ENCODE assay signal across 23 cellular contexts in the genomic region with DNA sequence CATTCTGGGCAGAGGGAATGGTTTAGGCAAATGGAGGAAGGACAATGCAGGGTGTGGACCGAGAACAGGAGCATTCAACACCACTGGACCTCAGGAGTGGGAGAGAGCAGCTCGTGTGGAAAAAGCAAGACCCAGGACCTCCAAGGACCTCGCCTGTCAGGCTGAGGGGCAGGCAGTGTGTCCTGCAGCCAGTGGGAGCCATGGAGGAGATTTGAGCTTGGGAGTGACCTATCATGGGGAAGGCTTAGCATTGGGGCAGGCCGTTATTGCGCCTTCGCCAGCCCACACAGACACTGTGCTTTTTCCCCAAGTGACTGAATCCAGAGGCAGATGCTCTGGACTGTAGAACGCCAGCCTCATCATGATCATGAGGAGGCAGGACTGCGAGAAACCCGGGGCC. TPM values are rescaled to one million over a fixed set of nuclear protein-coding genes. Genes with fewer than 3 reads are reported as not detected.
"Had no signal": no experiment of that assay in that cellular context is flagged by ENCODE, and none has a peak within 500 bp of the region (broad histone marks: within the 10 kb centered on the region; RNA-seq: fewer than 3 reads in every experiment).

No MANE protein-coding gene starts in this region.

- DNase-seq: activated B cell treated with CpG ODN at 0.5 μM for 24 hours; activated CD4-positive, alpha-beta T cell treated with anti-CD3 and anti-CD28 coated beads for 48 hours; activated CD8-positive, alpha-beta memory T cell treated with anti-CD3 and anti-CD28 coated beads, Interleukin-2, amount 50 U/mL, for 48 hours; activated CD8-positive, alpha-beta T cell treated with anti-CD3 and anti-CD28 coated beads, Interleukin-2, amount 10 ng/mL, durations not matched to agents 7 days and 5 days; activated T-cell treated with anti-CD3 and anti-CD28 coated beads, Interleukin-2, amount 50 U/mL, for 72 hours; cerebellar nuclear complex; hippocampal formation; ovary; right lobe of liver; spleen; stimulated activated naive CD8-positive, alpha-beta T cell treated with anti-CD3 and anti-CD28 coated beads, Interleukin-15, amount 100 ng/mL, for 72 hours; upper lobe of right lung had no signal

- H3K36me3 ChIP-seq: ascending aorta, breast epithelium, ovary, right lobe of liver, spleen, thoracic aorta, upper lobe of right lung had no signal

- H3K27me3 Mint-ChIP-seq: stimulated activated naive CD8-positive, alpha-beta T cell treated with anti-CD3 and anti-CD28 coated beads, Interleukin-15, amount 100 ng/mL, for 72 hours had no signal

- H3K27ac ChIP-seq: ascending aorta, breast epithelium, ovary, right lobe of liver, spleen, thoracic aorta, upper lobe of right lung had no signal

- H3K27ac Mint-ChIP-seq: activated B cell treated with CpG ODN at 0.5 μM for 24 hours; activated CD8-positive, alpha-beta T cell treated with anti-CD3 and anti-CD28 coated beads, Interleukin-2, amount 10 ng/mL, durations not matched to agents 7 days and 5 days; activated T-cell treated with anti-CD3 and anti-CD28 coated beads, Interleukin-2, amount 50 U/mL, for 72 hours; dendritic cell treated with granulocyte-macrophage colony-stimulating factor and Interleukin-4, amounts not matched to agents 40 ng/mL and 50 ng/mL, for 4 days; T-helper 2 cell treated with Interferon-gamma antibody and Interleukin-4, amounts not matched to agents 5 μg/mL and 100 μg/mL, for 36 hours had no signal

- H3K9me3 Mint-ChIP-seq: activated B cell treated with CpG ODN at 0.5 μM for 24 hours; activated T-cell treated with anti-CD3 and anti-CD28 coated beads, Interleukin-2, amount 50 U/mL, for 72 hours; dendritic cell treated with granulocyte-macrophage colony-stimulating factor and Interleukin-4, amounts not matched to agents 40 ng/mL and 50 ng/mL, for 4 days; neural crest cell; stimulated activated naive CD8-positive, alpha-beta T cell treated with anti-CD3 and anti-CD28 coated beads, Interleukin-15, amount 100 ng/mL, for 72 hours; T-helper 2 cell treated with Interferon-gamma antibody and Interleukin-4, amounts not matched to agents 5 μg/mL and 100 μg/mL, for 36 hours had no signal

- H3K27me3 ChIP-seq: ascending aorta, ovary, right lobe of liver had no signal

- H3K4me3 ChIP-seq: ascending aorta, breast epithelium, ovary, right lobe of liver, spleen, thoracic aorta, upper lobe of right lung had no signal

- ATAC-seq: activated CD8-positive, alpha-beta T cell treated with anti-CD3 and anti-CD28 coated beads, Interleukin-2, amount 10 ng/mL, durations not matched to agents 7 days and 5 days; activated T-cell treated with anti-CD3 and anti-CD28 coated beads, Interleukin-2, amount 50 U/mL, for 72 hours; left lobe of liver; right lobe of liver; stimulated activated naive CD8-positive, alpha-beta T cell treated with anti-CD3 and anti-CD28 coated beads, Interleukin-15, amount 100 ng/mL, for 72 hours; upper lobe of right lung had no signal

- H3K9me3 ChIP-seq: ascending aorta, breast epithelium, ovary, right lobe of liver, spleen, thoracic aorta, upper lobe of right lung had no signal

- H3K4me3 Mint-ChIP-seq: activated B cell treated with CpG ODN at 0.5 μM for 24 hours; activated CD8-positive, alpha-beta T cell treated with anti-CD3 and anti-CD28 coated beads, Interleukin-2, amount 10 ng/mL, durations not matched to agents 7 days and 5 days; activated T-cell treated with anti-CD3 and anti-CD28 coated beads, Interleukin-2, amount 50 U/mL, for 72 hours; dendritic cell treated with granulocyte-macrophage colony-stimulating factor and Interleukin-4, amounts not matched to agents 40 ng/mL and 50 ng/mL, for 4 days; neural crest cell; stimulated activated naive CD8-positive, alpha-beta T cell treated with anti-CD3 and anti-CD28 coated beads, Interleukin-15, amount 100 ng/mL, for 72 hours; T-helper 2 cell treated with Interferon-gamma antibody and Interleukin-4, amounts not matched to agents 5 μg/mL and 100 μg/mL, for 36 hours had no signal

- H3K4me1 ChIP-seq: ascending aorta, breast epithelium, upper lobe of right lung had no signal

- FAIRE-seq: endometrium, keratinocyte had no signal

RNA-seq across cellular contexts. Expression of a gene that starts 3.2 kb away (rescaled TPM):
- total RNA-seq: ascending aorta, esophagus mucosa, neural crest cell, pulmonary artery endothelial cell, thoracic aorta had no signal
- polyA plus RNA-seq: keratinocyte had no signal

RNA-seq across cellular contexts. Expression of a gene that starts 57.6 kb away (rescaled TPM):
- total RNA-seq: ascending aorta had no signal
